Comparison of ENCODE assay signal across 9 cellular contexts in genomic region chr11:2888266-2888968, GRCh38. TPM values are rescaled to one million over a fixed set of nuclear protein-coding genes. Genes with fewer than 3 reads are reported as not detected.
DNase-seq lines count a peak whose midpoint lies in the region; ATAC-seq and TF ChIP-seq lines count a peak whose summit lies in the region.
"Had no signal": no experiment of that assay in that cellular context is flagged by ENCODE, and none has a peak within 500 bp of the region (broad histone marks: within the 10 kb centered on the region; RNA-seq: fewer than 3 reads in every experiment).

No MANE protein-coding gene starts in this region.

- H3K36me3 Mint-ChIP-seq in activated T-cell treated with anti-CD3 and anti-CD28 coated beads, Interleukin-2, amount 50 U/mL, for 72 hours (ENCODE audit: insufficient read depth in 2 of 2): no peaks in the 10 kb centered on the region

- H3K27ac Mint-ChIP-seq in activated T-cell treated with anti-CD3 and anti-CD28 coated beads, Interleukin-2, amount 50 U/mL, for 72 hours: peak overlapping the region; percentile 46
- H3K27ac Mint-ChIP-seq: dendritic cell treated with granulocyte-macrophage colony-stimulating factor and Interleukin-4, amounts not matched to agents 40 ng/mL and 50 ng/mL, for 4 days had no signal

- no peak overlapping the region for H3K4me3 Mint-ChIP-seq in activated T-cell treated with anti-CD3 and anti-CD28 coated beads, Interleukin-2, amount 50 U/mL, for 72 hours
- H3K4me3 Mint-ChIP-seq: dendritic cell treated with granulocyte-macrophage colony-stimulating factor and Interleukin-4, amounts not matched to agents 40 ng/mL and 50 ng/mL, for 4 days had no signal

- H3K27ac ChIP-seq in DND-41 (ENCODE audit: low read length) (no peak overlapping the region), fibroblast of lung (ENCODE audit: insufficient read depth, low read length) (no peak overlapping the region), neural cell (ENCODE audit: low read length) (no peak overlapping the region)

- H3F3A ChIP-seq in neural cell (ENCODE audit: insufficient read depth, low read length, poor library complexity, severe bottlenecking): no peaks in the 10 kb centered on the region

- TF ChIP-seq RAD21 in neural cell (conservative IDR thresholded peaks at IDR 0.05): peak; percentile 88

- TF ChIP-seq CTCF in DND-41 (IDR thresholded peaks at IDR 0.05; ENCODE audit: borderline replicate concordance, extremely low read depth, low read length, poor library complexity, severe bottlenecking) (peak; percentile 99), fibroblast of lung (conservative IDR thresholded peaks at IDR 0.05 in 1 of 2, IDR thresholded peaks at IDR 0.05 in 1 of 2; ENCODE audit: low read depth in 1 of 2, low read length in 2 of 2) (peak; percentile 92 to 98), neural cell (IDR thresholded peaks at IDR 0.05; ENCODE audit: poor library complexity, severe bottlenecking) (peak; percentile 83)

- H3K36me3 ChIP-seq in DND-41 (ENCODE audit: insufficient read depth, low read length) (no peaks in the 10 kb centered on the region), fibroblast of lung (ENCODE audit: control insufficient read depth, insufficient read depth, low read length) (no peaks in the 10 kb centered on the region), neural cell (ENCODE audit: insufficient read depth, low read length) (no peaks in the 10 kb centered on the region)

- no peaks in the 10 kb centered on the region for H3K9me2 ChIP-seq in neural cell (ENCODE audit: insufficient read depth, low read length)

- peak overlapping the region; percentile 16; the same call in 1 of the 2 replicates for H3K4me2 ChIP-seq in DND-41 (ENCODE audit: insufficient read depth, low read length)
- peak overlapping the region; percentile 16 for H3K4me2 ChIP-seq in fibroblast of lung (ENCODE audit: extremely low read depth, insufficient read depth, low read length)
- H3K4me2 ChIP-seq in neural cell (ENCODE audit: low read length): no peak overlapping the region

- H3K9ac ChIP-seq in DND-41 (ENCODE audit: low read depth, low read length) (no peak overlapping the region), fibroblast of lung (ENCODE audit: insufficient read depth, low read length) (no peak overlapping the region), neural cell (ENCODE audit: low read length) (no peak overlapping the region)

- H3K27me3 Mint-ChIP-seq in activated T-cell treated with anti-CD3 and anti-CD28 coated beads, Interleukin-2, amount 50 U/mL, for 72 hours (ENCODE audit: low read depth): peaks cover 2% of the 10 kb centered on the region

- peaks cover 21% of the 10 kb centered on the region for H3K4me1 Mint-ChIP-seq in activated T-cell treated with anti-CD3 and anti-CD28 coated beads, Interleukin-2, amount 50 U/mL, for 72 hours (ENCODE audit: low read depth)

- H3K79me2 ChIP-seq in DND-41 (ENCODE audit: insufficient read depth, low read length) (no peaks in the 10 kb centered on the region), fibroblast of lung (ENCODE audit: control insufficient read depth, insufficient read depth, low read length) (no peaks in the 10 kb centered on the region), neural cell (replicated peaks; ENCODE audit: insufficient read depth, low read length) (peaks cover 4% of the 10 kb centered on the region)

- no peaks in the 10 kb centered on the region for H3K9me3 ChIP-seq in DND-41 (ENCODE audit: insufficient read depth, low read length, severe bottlenecking)
- no peaks in the 10 kb centered on the region for H3K9me3 ChIP-seq in fibroblast of lung (ENCODE audit: control insufficient read depth, insufficient read depth, low read depth, low read length)
- H3K9me3 ChIP-seq in neural cell (ENCODE audit: low read length): no peaks in the 10 kb centered on the region

- ATAC-seq in DND-41 (ENCODE audit: insufficient read depth, low read depth) (peak; percentile 61), HG03354 (IDR thresholded peaks at IDR 0.05; ENCODE audit: poor library complexity, severe bottlenecking, unreplicated experiment) (no peak)
- peak; percentile 33 to 36 for ATAC-seq in activated T-cell treated with anti-CD3 and anti-CD28 coated beads, Interleukin-2, amount 50 U/mL, for 72 hours (replicated peaks in 1 of 2)

- H3K4me1 ChIP-seq in DND-41 (ENCODE audit: insufficient read depth, low read length) (peaks cover 26% of the 10 kb centered on the region), fibroblast of lung (ENCODE audit: control insufficient read depth, extremely low read depth, insufficient read depth, low read length) (peaks cover 11% of the 10 kb centered on the region)

- no peak for TF ChIP-seq EP300 in neural cell (conservative IDR thresholded peaks at IDR 0.05; ENCODE audit: poor library complexity, severe bottlenecking)

- H4K20me1 ChIP-seq in DND-41 (ENCODE audit: insufficient read depth, low read length) (no peaks in the 10 kb centered on the region), fibroblast of lung (ENCODE audit: control insufficient read depth, extremely low read depth, insufficient read depth, low read length) (no peaks in the 10 kb centered on the region), neural cell (ENCODE audit: insufficient read depth) (no peaks in the 10 kb centered on the region)

- no peak overlapping the region for H3K4me3 ChIP-seq in DND-41 (ENCODE audit: low read depth in 1 of 2, low read length in 2 of 2)
- H3K4me3 ChIP-seq in fibroblast of lung (replicated peaks in 1 of 4; ENCODE audit: control extremely low read depth in 1 of 4, insufficient read depth in 1 of 4, low read depth in 3 of 4, low read length in 4 of 4): no peak overlapping the region
- H3K4me3 ChIP-seq in neural cell (ENCODE audit: low read length): no peak overlapping the region

- H3K27me3 ChIP-seq in DND-41 (ENCODE audit: insufficient read depth, low read length, poor library complexity): no peaks in the 10 kb centered on the region
- H3K27me3 ChIP-seq in fibroblast of lung (ENCODE audit: control insufficient read depth, insufficient read depth, low read length): peaks cover 3% of the 10 kb centered on the region
- H3K27me3 ChIP-seq in neural cell (ENCODE audit: insufficient read depth, low read depth, low read length): peaks cover 5% of the 10 kb centered on the region

- peak; percentile 82 for DNase-seq in DND-41
- peak; percentile 57 to 62 for DNase-seq in Kasumi-1 (lab: John Stamatoyannopoulos, UW)
- DNase-seq in RKO (ENCODE audit: low spot score): peak; percentile 84
- peak; percentile 89 to 90 for DNase-seq in activated T-cell treated with anti-CD3 and anti-CD28 coated beads, Interleukin-2, amount 50 U/mL, for 72 hours
- peak; percentile 80 to 85 for DNase-seq in fibroblast of lung (ENCODE audit: low read depth in 2 of 2)
- peak; percentile 84 for DNase-seq in stimulated activated naive CD4-positive, alpha-beta T cell treated with Interleukin-2 at 50 U/mL for 16 hours (lab: John Stamatoyannopoulos, UW)

- H2AFZ ChIP-seq in DND-41 (ENCODE audit: low read depth, low read length) (no peak overlapping the region), fibroblast of lung (ENCODE audit: low read length) (no peak overlapping the region), neural cell (ENCODE audit: low read depth, low read length) (no peak overlapping the region)

- H3K9me3 Mint-ChIP-seq in activated T-cell treated with anti-CD3 and anti-CD28 coated beads, Interleukin-2, amount 50 U/mL, for 72 hours: no peaks in the 10 kb centered on the region
- H3K9me3 Mint-ChIP-seq: dendritic cell treated with granulocyte-macrophage colony-stimulating factor and Interleukin-4, amounts not matched to agents 40 ng/mL and 50 ng/mL, for 4 days had no signal

TF ChIP-seq in neural cell, 6 proteins besides CTCF, POLR2A, EP300 and RAD21:
- no peak for TF ChIP-seq TAF1 (IDR thresholded peaks at IDR 0.05; ENCODE audit: low read depth)
- TF ChIP-seq POLR2AphosphoS5 (IDR thresholded peaks at IDR 0.05): no peak
- TF ChIP-seq SMC3 (conservative IDR thresholded peaks at IDR 0.05; ENCODE audit: poor library complexity): peak; percentile 92

RNA-seq across cellular contexts. Expression of gene CDKN1C, which starts 2.8 kb away (rescaled TPM):
- total RNA-seq in activated T-cell treated with anti-CD3 and anti-CD28 coated beads, Interleukin-2, amount 50 U/mL, for 72 hours: 1 to 10 TPM; 1.5 to 2.6 TPM
- total RNA-seq in fibroblast of lung: 31.1 and 31.5 TPM in 2 replicates
- 5.2 and 8.6 TPM in 2 replicates for polyA plus RNA-seq in fibroblast of lung
- 9.0 and 12.6 TPM in 2 replicates for polyA plus RNA-seq in fibroblast of lung (2012)
- polyA minus RNA-seq in fibroblast of lung (ENCODE audit: low replicate concordance): 1.1 and 2.5 TPM in 2 replicates
- 36.7 and 51.2 TPM in 2 replicates for polyA plus RNA-seq in neural cell
- 24.7 and 27.3 TPM in 2 replicates for polyA minus RNA-seq in neural cell

RNA-seq across cellular contexts. Expression of gene PHLDA2, which starts 40.8 kb away (rescaled TPM):
- 10 to 100 TPM in 1 of 2 donors, 1 to 10 TPM in 1; 3.4 to 12.3 TPM for total RNA-seq in activated T-cell treated with anti-CD3 and anti-CD28 coated beads, Interleukin-2, amount 50 U/mL, for 72 hours
- total RNA-seq in fibroblast of lung: 4.1 and 6.8 TPM in 2 replicates
- polyA plus RNA-seq in fibroblast of lung (16.2 and 20.5 TPM in 2 replicates), neural cell (not detected in 2 replicates)
- 108 and 155 TPM in 2 replicates for polyA plus RNA-seq in fibroblast of lung (2012)
- polyA minus RNA-seq in fibroblast of lung (ENCODE audit: low replicate concordance) (13.6 and 18.5 TPM in 2 replicates), neural cell (not detected in 2 replicates)
